In the genomic region with DNA sequence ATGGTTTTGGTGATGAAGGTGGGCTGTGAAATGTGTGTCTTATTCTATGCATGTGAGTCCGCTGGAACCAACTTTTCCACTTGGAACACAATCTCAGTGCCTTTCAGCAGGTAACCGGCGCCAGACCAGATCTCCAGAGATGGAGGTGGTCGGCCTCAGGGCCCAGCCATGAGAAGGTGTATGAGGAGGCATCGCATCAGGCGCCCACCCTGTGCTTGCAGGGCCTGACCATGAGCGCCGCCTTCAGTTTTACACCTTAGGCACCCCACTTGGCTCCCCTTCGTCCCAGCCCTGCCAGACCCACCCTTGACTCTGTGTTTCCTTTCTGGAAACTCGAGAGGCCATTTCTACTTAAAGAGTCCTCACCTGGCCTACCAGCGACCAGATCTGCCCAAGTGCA, we compare ENCODE assay signal across 1 cellular context.
TF ChIP-seq lines count a peak whose summit lies in the region.

No MANE protein-coding gene starts in this region.

TF ChIP-seq in WTC11, 78 proteins besides CTCF, POLR2A, EP300 and RAD21 (continued from another document):
- TF ChIP-seq, protein P1, sequence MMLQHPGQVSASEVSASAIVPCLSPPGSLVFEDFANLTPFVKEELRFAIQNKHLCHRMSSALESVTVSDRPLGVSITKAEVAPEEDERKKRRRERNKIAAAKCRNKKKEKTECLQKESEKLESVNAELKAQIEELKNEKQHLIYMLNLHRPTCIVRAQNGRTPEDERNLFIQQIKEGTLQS (CRISPR knock-in tag; conservative IDR thresholded peaks at IDR 0.05), result no peak
- TF ChIP-seq JUN (CRISPR knock-in tag; IDR thresholded peaks at IDR 0.05) (no peak), ZNF396 (CRISPR knock-in tag; IDR thresholded peaks at IDR 0.05; ENCODE audit: borderline replicate concordance) (no peak), NR1H2 (CRISPR knock-in tag; IDR thresholded peaks at IDR 0.05) (no peak), PRRX2 (CRISPR knock-in tag; IDR thresholded peaks at IDR 0.05) (no peak), TEAD4 (CRISPR knock-in tag; IDR thresholded peaks at IDR 0.05) (no peak), SMAD3 (CRISPR knock-in tag; IDR thresholded peaks at IDR 0.05; ENCODE audit: borderline replicate concordance) (no peak), ELF4 (CRISPR knock-in tag; IDR thresholded peaks at IDR 0.05; ENCODE audit: low read depth) (no peak), ETV6 (CRISPR knock-in tag; IDR thresholded peaks at IDR 0.05) (no peak), NFYB (CRISPR knock-in tag; conservative IDR thresholded peaks at IDR 0.05; ENCODE audit: low read depth) (no peak), ZNF317 (CRISPR knock-in tag; IDR thresholded peaks at IDR 0.05; ENCODE audit: borderline replicate concordance, low read depth) (no peak)
- TF ChIP-seq, protein P2, sequence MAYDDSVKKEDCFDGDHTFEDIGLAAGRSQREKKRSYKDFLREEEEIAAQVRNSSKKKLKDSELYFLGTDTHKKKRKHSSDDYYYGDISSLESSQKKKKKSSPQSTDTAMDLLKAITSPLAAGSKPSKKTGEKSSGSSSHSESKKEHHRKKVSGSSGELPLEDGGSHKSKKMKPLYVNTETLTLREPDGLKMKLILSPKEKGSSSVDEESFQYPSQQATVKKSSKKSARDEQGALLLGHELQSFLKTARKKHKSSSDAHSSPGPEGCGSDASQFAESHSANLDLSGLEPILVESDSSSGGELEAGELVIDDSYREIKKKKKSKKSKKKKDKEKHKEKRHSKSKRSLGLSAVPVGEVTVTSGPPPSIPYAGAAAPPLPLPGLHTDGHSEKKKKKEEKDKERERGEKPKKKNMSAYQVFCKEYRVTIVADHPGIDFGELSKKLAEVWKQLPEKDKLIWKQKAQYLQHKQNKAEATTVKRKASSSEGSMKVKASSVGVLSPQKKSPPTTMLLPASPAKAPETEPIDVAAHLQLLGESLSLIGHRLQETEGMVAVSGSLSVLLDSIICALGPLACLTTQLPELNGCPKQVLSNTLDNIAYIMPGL (CRISPR knock-in tag; IDR thresholded peaks at IDR 0.05), result no peak
- TF ChIP-seq, protein P3, sequence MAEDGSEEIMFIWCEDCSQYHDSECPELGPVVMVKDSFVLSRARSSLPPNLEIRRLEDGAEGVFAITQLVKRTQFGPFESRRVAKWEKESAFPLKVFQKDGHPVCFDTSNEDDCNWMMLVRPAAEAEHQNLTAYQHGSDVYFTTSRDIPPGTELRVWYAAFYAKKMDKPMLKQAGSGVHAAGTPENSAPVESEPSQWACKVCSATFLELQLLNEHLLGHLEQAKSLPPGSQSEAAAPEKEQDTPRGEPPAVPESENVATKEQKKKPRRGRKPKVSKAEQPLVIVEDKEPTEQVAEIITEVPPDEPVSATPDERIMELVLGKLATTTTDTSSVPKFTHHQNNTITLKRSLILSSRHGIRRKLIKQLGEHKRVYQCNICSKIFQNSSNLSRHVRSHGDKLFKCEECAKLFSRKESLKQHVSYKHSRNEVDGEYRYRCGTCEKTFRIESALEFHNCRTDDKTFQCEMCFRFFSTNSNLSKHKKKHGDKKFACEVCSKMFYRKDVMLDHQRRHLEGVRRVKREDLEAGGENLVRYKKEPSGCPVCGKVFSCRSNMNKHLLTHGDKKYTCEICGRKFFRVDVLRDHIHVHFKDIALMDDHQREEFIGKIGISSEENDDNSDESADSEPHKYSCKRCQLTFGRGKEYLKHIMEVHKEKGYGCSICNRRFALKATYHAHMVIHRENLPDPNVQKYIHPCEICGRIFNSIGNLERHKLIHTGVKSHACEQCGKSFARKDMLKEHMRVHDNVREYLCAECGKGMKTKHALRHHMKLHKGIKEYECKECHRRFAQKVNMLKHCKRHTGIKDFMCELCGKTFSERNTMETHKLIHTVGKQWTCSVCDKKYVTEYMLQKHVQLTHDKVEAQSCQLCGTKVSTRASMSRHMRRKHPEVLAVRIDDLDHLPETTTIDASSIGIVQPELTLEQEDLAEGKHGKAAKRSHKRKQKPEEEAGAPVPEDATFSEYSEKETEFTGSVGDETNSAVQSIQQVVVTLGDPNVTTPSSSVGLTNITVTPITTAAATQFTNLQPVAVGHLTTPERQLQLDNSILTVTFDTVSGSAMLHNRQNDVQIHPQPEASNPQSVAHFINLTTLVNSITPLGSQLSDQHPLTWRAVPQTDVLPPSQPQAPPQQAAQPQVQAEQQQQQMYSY (CRISPR knock-in tag; IDR thresholded peaks at IDR 0.05), result no peak
- TF ChIP-seq, protein P4, sequence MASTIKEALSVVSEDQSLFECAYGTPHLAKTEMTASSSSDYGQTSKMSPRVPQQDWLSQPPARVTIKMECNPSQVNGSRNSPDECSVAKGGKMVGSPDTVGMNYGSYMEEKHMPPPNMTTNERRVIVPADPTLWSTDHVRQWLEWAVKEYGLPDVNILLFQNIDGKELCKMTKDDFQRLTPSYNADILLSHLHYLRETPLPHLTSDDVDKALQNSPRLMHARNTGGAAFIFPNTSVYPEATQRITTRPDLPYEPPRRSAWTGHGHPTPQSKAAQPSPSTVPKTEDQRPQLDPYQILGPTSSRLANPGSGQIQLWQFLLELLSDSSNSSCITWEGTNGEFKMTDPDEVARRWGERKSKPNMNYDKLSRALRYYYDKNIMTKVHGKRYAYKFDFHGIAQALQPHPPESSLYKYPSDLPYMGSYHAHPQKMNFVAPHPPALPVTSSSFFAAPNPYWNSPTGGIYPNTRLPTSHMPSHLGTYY (CRISPR knock-in tag; IDR thresholded peaks at IDR 0.05), result no peak
